ENCODE assay signal across 18 cellular contexts in the genomic region with DNA sequence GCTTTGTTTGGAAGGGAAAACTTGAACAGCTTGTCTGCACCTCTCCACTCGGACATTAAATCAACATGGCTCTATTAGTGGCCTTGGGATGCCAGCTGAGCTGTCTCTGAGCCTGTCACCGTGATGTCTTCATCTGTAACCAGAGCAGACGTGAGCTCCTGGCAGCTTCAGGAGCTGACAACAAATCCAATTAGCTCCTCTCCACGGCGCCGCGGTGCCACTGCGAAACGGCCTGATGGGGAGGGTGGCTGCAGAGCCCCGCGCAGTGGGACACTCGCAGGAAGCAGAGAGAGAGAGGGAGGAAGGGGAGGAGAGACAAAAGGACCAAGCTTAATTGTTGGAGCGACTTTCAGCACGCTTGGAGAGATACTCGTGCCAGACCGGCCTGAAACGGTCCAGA.
DNase-seq lines count a peak whose midpoint lies in the region; ATAC-seq and TF ChIP-seq lines count a peak whose summit lies in the region.
"Had no signal": no experiment of that assay in that cellular context is flagged by ENCODE, and none has a peak within 500 bp of the region (broad histone marks: within the 10 kb centered on the region; RNA-seq: fewer than 3 reads in every experiment).

No MANE protein-coding gene starts in this region.

- ATAC-seq in naive thymus-derived CD4-positive, alpha-beta T cell: no peak
- no peak for ATAC-seq in sciatic nerve
- ATAC-seq in HG02763 (IDR thresholded peaks at IDR 0.05; ENCODE audit: unreplicated experiment): no peak
- ATAC-seq: foreskin keratinocyte, left cardiac atrium had no signal

- H3K27ac ChIP-seq in naive thymus-derived CD4-positive, alpha-beta T cell (ENCODE audit: low read depth, low read length): no peak overlapping the region
- H3K27ac ChIP-seq: foreskin keratinocyte, parathyroid adenoma, tibial nerve had no signal

- H3K27ac Mint-ChIP-seq in Caco-2 (ENCODE audit: unreplicated experiment): no peak overlapping the region
- H3K27ac Mint-ChIP-seq in naive thymus-derived CD4-positive, alpha-beta T cell: no peak overlapping the region
- H3K27ac Mint-ChIP-seq: B cell; T-helper 2 cell treated with Interferon-gamma antibody and Interleukin-4, amounts not matched to agents 5 μg/mL and 100 μg/mL, for 36 hours had no signal

- CTCF ChIA-PET in Caco-2 (lab: Charles Lee): interaction anchor here (0.6 kb wide), 1 partner anchor 133 kb away, joined by 5 read pairs; no protein-coding TSS in a partner anchor
- CTCF ChIA-PET in naive thymus-derived CD4-positive, alpha-beta T cell (lab: Charles Lee): no interaction called here

- H3K4me3 Mint-ChIP-seq in Caco-2 (ENCODE audit: unreplicated experiment): peak overlapping the region; percentile 13
- H3K4me3 Mint-ChIP-seq in naive thymus-derived CD4-positive, alpha-beta T cell: no peak overlapping the region
- H3K4me3 Mint-ChIP-seq: B cell; T-helper 2 cell treated with Interferon-gamma antibody and Interleukin-4, amounts not matched to agents 5 μg/mL and 100 μg/mL, for 36 hours had no signal

- no peaks in the 10 kb centered on the region for H3K36me3 ChIP-seq in Caco-2 (ENCODE audit: control insufficient read depth, insufficient read depth, low read length)
- H3K36me3 ChIP-seq in naive thymus-derived CD4-positive, alpha-beta T cell (ENCODE audit: control insufficient read depth in 2 of 3, insufficient read depth in 3 of 3, low read length in 3 of 3): no peaks in the 10 kb centered on the region
- H3K36me3 ChIP-seq: tibial nerve had no signal

- no peaks in the 10 kb centered on the region for H3K36me3 Mint-ChIP-seq in Caco-2 (ENCODE audit: insufficient read depth, unreplicated experiment)
- peaks cover 0 to 6% (median 0%) of the 10 kb centered on the region in 5 donors for H3K36me3 Mint-ChIP-seq in naive thymus-derived CD4-positive, alpha-beta T cell

- POLR2A ChIA-PET in Caco-2 (lab: Charles Lee): no interaction called here
- POLR2A ChIA-PET in naive thymus-derived CD4-positive, alpha-beta T cell (lab: Charles Lee): interaction anchor here (0.6 kb wide), 1 partner anchor 20 kb away, joined by 3 read pairs; no protein-coding TSS in a partner anchor

- peaks cover 13% of the 10 kb centered on the region for H3K9me3 Mint-ChIP-seq in Caco-2 (ENCODE audit: unreplicated experiment)
- no peaks in the 10 kb centered on the region for H3K9me3 Mint-ChIP-seq in naive thymus-derived CD4-positive, alpha-beta T cell
- H3K9me3 Mint-ChIP-seq: T-helper 2 cell treated with Interferon-gamma antibody and Interleukin-4, amounts not matched to agents 5 μg/mL and 100 μg/mL, for 36 hours had no signal

- DNase-seq in Caco-2 (no peak), NCI-H128 (lab: John Stamatoyannopoulos, UW; ENCODE audit: unreplicated experiment) (peak; percentile 21), NCI-H524 treated with DMSO at 0.1 percent for 48 hours (lab: John Stamatoyannopoulos, UW) (peak; percentile 99), epithelial cell of proximal tubule (ENCODE audit: low read depth) (no peak), NCI-H526 treated with DMSO at 0.1 percent for 48 hours (lab: John Stamatoyannopoulos, UW) (no peak), sciatic nerve (ENCODE audit: low spot score) (no peak)
- no peak for DNase-seq in naive thymus-derived CD4-positive, alpha-beta T cell
- DNase-seq: activated gamma-delta T cell, amygdala, DMS153, foreskin keratinocyte, left cardiac atrium, SIG-M5 had no signal

- intact Hi-C loops in Caco-2 (cut with micrococcal nuclease; ENCODE audit: unreplicated experiment) (no loop called here), sciatic nerve (cut with DNase I) (no loop called here)
- intact Hi-C loops in naive thymus-derived CD4-positive, alpha-beta T cell (cut with micrococcal nuclease): no loop called here

- no peaks in the 10 kb centered on the region for H3K4me1 ChIP-seq in Caco-2
- no peaks in the 10 kb centered on the region for H3K4me1 ChIP-seq in naive thymus-derived CD4-positive, alpha-beta T cell (ENCODE audit: control insufficient read depth in 2 of 2, insufficient read depth in 2 of 2, low read length in 2 of 2)
- H3K4me1 ChIP-seq: foreskin keratinocyte, parathyroid adenoma, tibial nerve had no signal

- no peak overlapping the region for H3K4me3 ChIP-seq in Caco-2 (ENCODE audit: low read depth, low read length)
- peak overlapping the region; percentile 13 for H3K4me3 ChIP-seq in epithelial cell of proximal tubule (ENCODE audit: low read depth, low read length)
- no peak overlapping the region for H3K4me3 ChIP-seq in naive thymus-derived CD4-positive, alpha-beta T cell (ENCODE audit: low read length)
- H3K4me3 ChIP-seq: tibial nerve had no signal

- no peaks in the 10 kb centered on the region for H3K4me1 Mint-ChIP-seq in Caco-2 (ENCODE audit: low read depth, unreplicated experiment)
- no peaks in the 10 kb centered on the region for H3K4me1 Mint-ChIP-seq in naive thymus-derived CD4-positive, alpha-beta T cell
- H3K4me1 Mint-ChIP-seq: B cell had no signal

- H3K9me3 ChIP-seq in Caco-2: no peaks in the 10 kb centered on the region
- H3K9me3 ChIP-seq in naive thymus-derived CD4-positive, alpha-beta T cell (ENCODE audit: control insufficient read depth in 2 of 3, low read length in 3 of 3): no peaks in the 10 kb centered on the region
- H3K9me3 ChIP-seq: tibial nerve had no signal

- H3K27me3 ChIP-seq in Caco-2 (replicated peaks; ENCODE audit: control insufficient read depth, insufficient read depth, low read length): no peaks in the 10 kb centered on the region; the same call in 1 of the 2 replicates
- H3K27me3 ChIP-seq in naive thymus-derived CD4-positive, alpha-beta T cell (ENCODE audit: control insufficient read depth in 2 of 2, insufficient read depth in 2 of 2, low read length in 2 of 2): no peaks in the 10 kb centered on the region
- H3K27me3 ChIP-seq: tibial nerve had no signal

- BruUV-seq in Caco-2 (replicated peaks; lab: Mats Ljungman, UMichigan): no TSS peak

- peaks cover 23% of the 10 kb centered on the region for H3K27me3 Mint-ChIP-seq in Caco-2 (ENCODE audit: insufficient read depth, unreplicated experiment)
- H3K27me3 Mint-ChIP-seq in naive thymus-derived CD4-positive, alpha-beta T cell: peaks cover 11 to 24% (median 15%) of the 10 kb centered on the region in 5 donors

- TF ChIP-seq CTCF in Caco-2 (IDR thresholded peaks at IDR 0.05; ENCODE audit: insufficient read depth in 1 of 2, low read depth in 1 of 2, low read length in 1 of 2, severe bottlenecking in 1 of 2, unreplicated experiment in 1 of 2) (no peak), epithelial cell of proximal tubule (conservative IDR thresholded peaks at IDR 0.05; ENCODE audit: low read depth, low read length) (no peak)

Comparison
In these comparisons a context has a peak if more than half of its experiments do, and no peak if none do; other contexts are left out.
1. DNase-seq: peak in NCI-H128 (single experiment) and NCI-H524 treated with DMSO at 0.1 percent for 48 hours (single experiment); none in Caco-2 (0 of 2), epithelial cell of proximal tubule (single experiment), NCI-H526 treated with DMSO at 0.1 percent for 48 hours (single experiment), naive thymus-derived CD4-positive, alpha-beta T cell (0 of 9) and sciatic nerve (single experiment).